In the genomic region with DNA sequence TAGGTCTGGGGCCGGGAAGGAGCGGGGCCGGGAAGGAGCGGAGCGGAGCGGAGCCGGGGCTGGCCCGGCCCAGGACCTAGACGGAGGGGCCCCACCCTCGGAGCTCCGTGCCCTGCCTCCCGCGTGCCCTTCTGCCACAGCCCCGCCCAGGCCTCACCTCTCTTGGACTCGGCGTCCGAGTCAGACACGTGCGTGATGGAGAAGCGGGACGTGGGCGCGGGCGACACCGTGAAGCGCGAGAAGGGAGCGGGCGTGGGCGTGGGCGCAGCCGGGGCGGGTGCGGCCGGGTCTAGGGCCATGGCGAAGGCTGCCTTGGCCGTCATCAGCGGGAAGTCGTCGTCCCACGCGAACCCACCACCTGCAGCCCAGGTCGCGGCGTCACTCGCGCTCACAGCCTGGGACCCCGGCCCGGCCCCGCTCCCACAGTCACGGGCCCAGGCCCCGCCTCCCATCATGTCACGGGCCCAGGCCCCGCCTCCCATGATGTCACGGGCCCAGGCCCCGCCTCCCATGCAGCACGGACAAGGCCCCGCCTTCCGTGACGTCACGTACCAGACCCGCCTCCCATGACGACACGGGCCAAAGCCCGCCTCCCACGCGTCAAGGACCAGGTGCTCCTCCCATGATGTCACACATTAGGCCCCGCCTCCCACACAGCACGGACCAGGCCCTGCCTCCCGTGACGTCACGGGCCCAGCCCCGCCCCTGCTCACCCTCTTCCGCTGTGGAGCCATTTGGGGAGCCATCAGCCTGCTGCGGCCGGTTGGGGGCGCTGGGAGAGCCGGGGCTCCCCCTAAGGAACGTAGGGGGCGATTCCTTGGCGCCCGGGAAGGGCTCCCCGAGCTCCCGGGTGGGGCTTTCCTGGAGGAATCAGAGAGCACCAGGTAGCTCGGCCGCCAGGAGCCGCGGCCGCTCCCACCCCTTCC, we compare ENCODE assay signal across 1 cellular context.
A peak's percentile ranks its signal among the peaks of the same experiment; 100 is the strongest.
TF ChIP-seq lines count a peak whose summit lies in the region.

No MANE protein-coding gene starts in this region.

TF ChIP-seq in K562, 482 proteins besides CTCF, POLR2A, EP300 and RAD21 (continued from another document and continues in another):
- TF ChIP-seq, protein P1, sequence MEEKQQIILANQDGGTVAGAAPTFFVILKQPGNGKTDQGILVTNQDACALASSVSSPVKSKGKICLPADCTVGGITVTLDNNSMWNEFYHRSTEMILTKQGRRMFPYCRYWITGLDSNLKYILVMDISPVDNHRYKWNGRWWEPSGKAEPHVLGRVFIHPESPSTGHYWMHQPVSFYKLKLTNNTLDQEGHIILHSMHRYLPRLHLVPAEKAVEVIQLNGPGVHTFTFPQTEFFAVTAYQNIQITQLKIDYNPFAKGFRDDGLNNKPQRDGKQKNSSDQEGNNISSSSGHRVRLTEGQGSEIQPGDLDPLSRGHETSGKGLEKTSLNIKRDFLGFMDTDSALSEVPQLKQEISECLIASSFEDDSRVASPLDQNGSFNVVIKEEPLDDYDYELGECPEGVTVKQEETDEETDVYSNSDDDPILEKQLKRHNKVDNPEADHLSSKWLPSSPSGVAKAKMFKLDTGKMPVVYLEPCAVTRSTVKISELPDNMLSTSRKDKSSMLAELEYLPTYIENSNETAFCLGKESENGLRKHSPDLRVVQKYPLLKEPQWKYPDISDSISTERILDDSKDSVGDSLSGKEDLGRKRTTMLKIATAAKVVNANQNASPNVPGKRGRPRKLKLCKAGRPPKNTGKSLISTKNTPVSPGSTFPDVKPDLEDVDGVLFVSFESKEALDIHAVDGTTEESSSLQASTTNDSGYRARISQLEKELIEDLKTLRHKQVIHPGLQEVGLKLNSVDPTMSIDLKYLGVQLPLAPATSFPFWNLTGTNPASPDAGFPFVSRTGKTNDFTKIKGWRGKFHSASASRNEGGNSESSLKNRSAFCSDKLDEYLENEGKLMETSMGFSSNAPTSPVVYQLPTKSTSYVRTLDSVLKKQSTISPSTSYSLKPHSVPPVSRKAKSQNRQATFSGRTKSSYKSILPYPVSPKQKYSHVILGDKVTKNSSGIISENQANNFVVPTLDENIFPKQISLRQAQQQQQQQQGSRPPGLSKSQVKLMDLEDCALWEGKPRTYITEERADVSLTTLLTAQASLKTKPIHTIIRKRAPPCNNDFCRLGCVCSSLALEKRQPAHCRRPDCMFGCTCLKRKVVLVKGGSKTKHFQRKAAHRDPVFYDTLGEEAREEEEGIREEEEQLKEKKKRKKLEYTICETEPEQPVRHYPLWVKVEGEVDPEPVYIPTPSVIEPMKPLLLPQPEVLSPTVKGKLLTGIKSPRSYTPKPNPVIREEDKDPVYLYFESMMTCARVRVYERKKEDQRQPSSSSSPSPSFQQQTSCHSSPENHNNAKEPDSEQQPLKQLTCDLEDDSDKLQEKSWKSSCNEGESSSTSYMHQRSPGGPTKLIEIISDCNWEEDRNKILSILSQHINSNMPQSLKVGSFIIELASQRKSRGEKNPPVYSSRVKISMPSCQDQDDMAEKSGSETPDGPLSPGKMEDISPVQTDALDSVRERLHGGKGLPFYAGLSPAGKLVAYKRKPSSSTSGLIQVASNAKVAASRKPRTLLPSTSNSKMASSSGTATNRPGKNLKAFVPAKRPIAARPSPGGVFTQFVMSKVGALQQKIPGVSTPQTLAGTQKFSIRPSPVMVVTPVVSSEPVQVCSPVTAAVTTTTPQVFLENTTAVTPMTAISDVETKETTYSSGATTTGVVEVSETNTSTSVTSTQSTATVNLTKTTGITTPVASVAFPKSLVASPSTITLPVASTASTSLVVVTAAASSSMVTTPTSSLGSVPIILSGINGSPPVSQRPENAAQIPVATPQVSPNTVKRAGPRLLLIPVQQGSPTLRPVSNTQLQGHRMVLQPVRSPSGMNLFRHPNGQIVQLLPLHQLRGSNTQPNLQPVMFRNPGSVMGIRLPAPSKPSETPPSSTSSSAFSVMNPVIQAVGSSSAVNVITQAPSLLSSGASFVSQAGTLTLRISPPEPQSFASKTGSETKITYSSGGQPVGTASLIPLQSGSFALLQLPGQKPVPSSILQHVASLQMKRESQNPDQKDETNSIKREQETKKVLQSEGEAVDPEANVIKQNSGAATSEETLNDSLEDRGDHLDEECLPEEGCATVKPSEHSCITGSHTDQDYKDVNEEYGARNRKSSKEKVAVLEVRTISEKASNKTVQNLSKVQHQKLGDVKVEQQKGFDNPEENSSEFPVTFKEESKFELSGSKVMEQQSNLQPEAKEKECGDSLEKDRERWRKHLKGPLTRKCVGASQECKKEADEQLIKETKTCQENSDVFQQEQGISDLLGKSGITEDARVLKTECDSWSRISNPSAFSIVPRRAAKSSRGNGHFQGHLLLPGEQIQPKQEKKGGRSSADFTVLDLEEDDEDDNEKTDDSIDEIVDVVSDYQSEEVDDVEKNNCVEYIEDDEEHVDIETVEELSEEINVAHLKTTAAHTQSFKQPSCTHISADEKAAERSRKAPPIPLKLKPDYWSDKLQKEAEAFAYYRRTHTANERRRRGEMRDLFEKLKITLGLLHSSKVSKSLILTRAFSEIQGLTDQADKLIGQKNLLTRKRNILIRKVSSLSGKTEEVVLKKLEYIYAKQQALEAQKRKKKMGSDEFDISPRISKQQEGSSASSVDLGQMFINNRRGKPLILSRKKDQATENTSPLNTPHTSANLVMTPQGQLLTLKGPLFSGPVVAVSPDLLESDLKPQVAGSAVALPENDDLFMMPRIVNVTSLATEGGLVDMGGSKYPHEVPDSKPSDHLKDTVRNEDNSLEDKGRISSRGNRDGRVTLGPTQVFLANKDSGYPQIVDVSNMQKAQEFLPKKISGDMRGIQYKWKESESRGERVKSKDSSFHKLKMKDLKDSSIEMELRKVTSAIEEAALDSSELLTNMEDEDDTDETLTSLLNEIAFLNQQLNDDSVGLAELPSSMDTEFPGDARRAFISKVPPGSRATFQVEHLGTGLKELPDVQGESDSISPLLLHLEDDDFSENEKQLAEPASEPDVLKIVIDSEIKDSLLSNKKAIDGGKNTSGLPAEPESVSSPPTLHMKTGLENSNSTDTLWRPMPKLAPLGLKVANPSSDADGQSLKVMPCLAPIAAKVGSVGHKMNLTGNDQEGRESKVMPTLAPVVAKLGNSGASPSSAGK (IDR thresholded peaks at IDR 0.05) = peak; percentile 38
- no peak for TF ChIP-seq HDAC3 (IDR thresholded peaks at IDR 0.05; ENCODE audit: borderline replicate concordance, partially characterized antibody)
- 0 out of 2 replicates have a peak, but pooled peaks have one; percentile 63 for TF ChIP-seq ETV5 (CRISPR knock-in tag; IDR thresholded peaks at IDR 0.05; ENCODE audit: low read depth)
- peak; percentile 53 to 67 for TF ChIP-seq NRF1 (conservative IDR thresholded peaks at IDR 0.05 in 1 of 2, IDR thresholded peaks at IDR 0.05 in 1 of 2)
- no peak for TF ChIP-seq SAP30 (IDR thresholded peaks at IDR 0.05; ENCODE audit: borderline replicate concordance, insufficient read depth, low read depth, low read length, poor library complexity, severe bottlenecking)
- TF ChIP-seq, protein P2, sequence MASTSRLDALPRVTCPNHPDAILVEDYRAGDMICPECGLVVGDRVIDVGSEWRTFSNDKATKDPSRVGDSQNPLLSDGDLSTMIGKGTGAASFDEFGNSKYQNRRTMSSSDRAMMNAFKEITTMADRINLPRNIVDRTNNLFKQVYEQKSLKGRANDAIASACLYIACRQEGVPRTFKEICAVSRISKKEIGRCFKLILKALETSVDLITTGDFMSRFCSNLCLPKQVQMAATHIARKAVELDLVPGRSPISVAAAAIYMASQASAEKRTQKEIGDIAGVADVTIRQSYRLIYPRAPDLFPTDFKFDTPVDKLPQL (IDR thresholded peaks at IDR 0.05; ENCODE audit: extremely low read depth, insufficient read length) = no peak
- TF ChIP-seq HCFC1 (IDR thresholded peaks at IDR 0.05; ENCODE audit: low read depth, low read length) = peak; percentile 30; the same call in 1 of the 2 replicates
- TF ChIP-seq, protein P3, sequence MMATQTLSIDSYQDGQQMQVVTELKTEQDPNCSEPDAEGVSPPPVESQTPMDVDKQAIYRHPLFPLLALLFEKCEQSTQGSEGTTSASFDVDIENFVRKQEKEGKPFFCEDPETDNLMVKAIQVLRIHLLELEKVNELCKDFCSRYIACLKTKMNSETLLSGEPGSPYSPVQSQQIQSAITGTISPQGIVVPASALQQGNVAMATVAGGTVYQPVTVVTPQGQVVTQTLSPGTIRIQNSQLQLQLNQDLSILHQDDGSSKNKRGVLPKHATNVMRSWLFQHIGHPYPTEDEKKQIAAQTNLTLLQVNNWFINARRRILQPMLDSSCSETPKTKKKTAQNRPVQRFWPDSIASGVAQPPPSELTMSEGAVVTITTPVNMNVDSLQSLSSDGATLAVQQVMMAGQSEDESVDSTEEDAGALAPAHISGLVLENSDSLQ (IDR thresholded peaks at IDR 0.05) = peak; percentile 71
- TF ChIP-seq ZNF239 (CRISPR knock-in tag; IDR thresholded peaks at IDR 0.05) = no peak
- no peak for TF ChIP-seq MXI1 (IDR thresholded peaks at IDR 0.05; ENCODE audit: low read depth, low read length)
- peak; percentile 88; the same call in 1 of the 2 replicates for TF ChIP-seq GABPB1 (CRISPR knock-in tag; IDR thresholded peaks at IDR 0.05)
- 0 out of 2 replicates have a peak, but pooled peaks have one; percentile 20 for TF ChIP-seq KLF1 (tag; IDR thresholded peaks at IDR 0.05)
- peak in 1 of 2 experiments; percentile 71; a peak in 1 of 4 replicates for TF ChIP-seq SRF (CRISPR knock-in tag; IDR thresholded peaks at IDR 0.05)
- peak; percentile 39 for TF ChIP-seq JUNB (CRISPR knock-in tag; conservative IDR thresholded peaks at IDR 0.05)
- TF ChIP-seq FOXK2 (conservative IDR thresholded peaks at IDR 0.05 in 1 of 2, IDR thresholded peaks at IDR 0.05 in 1 of 2; ENCODE audit: low read depth in 2 of 2) = peak in 1 of 2 experiments; percentile 40; a peak in 2 of 4 replicates
- TF ChIP-seq, protein P4, sequence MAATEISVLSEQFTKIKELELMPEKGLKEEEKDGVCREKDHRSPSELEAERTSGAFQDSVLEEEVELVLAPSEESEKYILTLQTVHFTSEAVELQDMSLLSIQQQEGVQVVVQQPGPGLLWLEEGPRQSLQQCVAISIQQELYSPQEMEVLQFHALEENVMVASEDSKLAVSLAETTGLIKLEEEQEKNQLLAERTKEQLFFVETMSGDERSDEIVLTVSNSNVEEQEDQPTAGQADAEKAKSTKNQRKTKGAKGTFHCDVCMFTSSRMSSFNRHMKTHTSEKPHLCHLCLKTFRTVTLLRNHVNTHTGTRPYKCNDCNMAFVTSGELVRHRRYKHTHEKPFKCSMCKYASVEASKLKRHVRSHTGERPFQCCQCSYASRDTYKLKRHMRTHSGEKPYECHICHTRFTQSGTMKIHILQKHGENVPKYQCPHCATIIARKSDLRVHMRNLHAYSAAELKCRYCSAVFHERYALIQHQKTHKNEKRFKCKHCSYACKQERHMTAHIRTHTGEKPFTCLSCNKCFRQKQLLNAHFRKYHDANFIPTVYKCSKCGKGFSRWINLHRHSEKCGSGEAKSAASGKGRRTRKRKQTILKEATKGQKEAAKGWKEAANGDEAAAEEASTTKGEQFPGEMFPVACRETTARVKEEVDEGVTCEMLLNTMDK (IDR thresholded peaks at IDR 0.05; ENCODE audit: borderline replicate concordance, insufficient read depth, low read depth, low read length, poor library complexity, severe bottlenecking) = peak; percentile 86
- TF ChIP-seq ZNF431 (CRISPR knock-in tag; IDR thresholded peaks at IDR 0.05) = peak; percentile 21; the same call in 1 of the 2 replicates
- TF ChIP-seq, protein P5, sequence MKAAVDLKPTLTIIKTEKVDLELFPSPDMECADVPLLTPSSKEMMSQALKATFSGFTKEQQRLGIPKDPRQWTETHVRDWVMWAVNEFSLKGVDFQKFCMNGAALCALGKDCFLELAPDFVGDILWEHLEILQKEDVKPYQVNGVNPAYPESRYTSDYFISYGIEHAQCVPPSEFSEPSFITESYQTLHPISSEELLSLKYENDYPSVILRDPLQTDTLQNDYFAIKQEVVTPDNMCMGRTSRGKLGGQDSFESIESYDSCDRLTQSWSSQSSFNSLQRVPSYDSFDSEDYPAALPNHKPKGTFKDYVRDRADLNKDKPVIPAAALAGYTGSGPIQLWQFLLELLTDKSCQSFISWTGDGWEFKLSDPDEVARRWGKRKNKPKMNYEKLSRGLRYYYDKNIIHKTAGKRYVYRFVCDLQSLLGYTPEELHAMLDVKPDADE (conservative IDR thresholded peaks at IDR 0.05; ENCODE audit: control insufficient read depth, low read depth, low read length) = no peak; the same call in none of the 2 replicates
- peak; percentile 99 for TF ChIP-seq ATF7 (IDR thresholded peaks at IDR 0.05)
- peak; percentile 89 for TF ChIP-seq ESRRA (IDR thresholded peaks at IDR 0.05; ENCODE audit: borderline replicate concordance, low read depth)
- no peak for TF ChIP-seq TEAD1 (CRISPR knock-in tag; IDR thresholded peaks at IDR 0.05)
- TF ChIP-seq NBN (IDR thresholded peaks at IDR 0.05; ENCODE audit: low read depth) = peak; percentile 100
- TF ChIP-seq RBFOX2 (IDR thresholded peaks at IDR 0.05; ENCODE audit: low read depth, low read length) = peak; percentile 75
- no peak for TF ChIP-seq PTRF (tag; IDR thresholded peaks at IDR 0.05)
- TF ChIP-seq SIX5 (IDR thresholded peaks at IDR 0.05; ENCODE audit: borderline replicate concordance in 1 of 2, insufficient read depth in 1 of 2, low read depth in 1 of 2, low read length in 2 of 2) = no peak
- TF ChIP-seq, protein P6, sequence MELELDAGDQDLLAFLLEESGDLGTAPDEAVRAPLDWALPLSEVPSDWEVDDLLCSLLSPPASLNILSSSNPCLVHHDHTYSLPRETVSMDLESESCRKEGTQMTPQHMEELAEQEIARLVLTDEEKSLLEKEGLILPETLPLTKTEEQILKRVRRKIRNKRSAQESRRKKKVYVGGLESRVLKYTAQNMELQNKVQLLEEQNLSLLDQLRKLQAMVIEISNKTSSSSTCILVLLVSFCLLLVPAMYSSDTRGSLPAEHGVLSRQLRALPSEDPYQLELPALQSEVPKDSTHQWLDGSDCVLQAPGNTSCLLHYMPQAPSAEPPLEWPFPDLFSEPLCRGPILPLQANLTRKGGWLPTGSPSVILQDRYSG (tag; conservative IDR thresholded peaks at IDR 0.05; ENCODE audit: low read depth) = 0 out of 2 replicates have a peak, but pooled peaks have one; percentile 41
- TF ChIP-seq L3MBTL2 (IDR thresholded peaks at IDR 0.05) = peak; percentile 67; the same call in 1 of the 2 replicates
- TF ChIP-seq ZNF311 (CRISPR knock-in tag; IDR thresholded peaks at IDR 0.05) = no peak
- peak in 1 of 2 experiments; percentile 17; a peak in 1 of 4 replicates for TF ChIP-seq RCOR1 (IDR thresholded peaks at IDR 0.05; ENCODE audit: borderline replicate concordance in 1 of 2, low read depth in 2 of 2, low read length in 2 of 2)
- TF ChIP-seq KHSRP (IDR thresholded peaks at IDR 0.05) = peak; percentile 100
- TF ChIP-seq RAD51 (IDR thresholded peaks at IDR 0.05; ENCODE audit: borderline replicate concordance, low read depth) = peak; percentile 78
- TF ChIP-seq CSDE1 (IDR thresholded peaks at IDR 0.05) = peak in 1 of 2 experiments; percentile 91; a peak in 1 of 4 replicates
- TF ChIP-seq, protein P7, sequence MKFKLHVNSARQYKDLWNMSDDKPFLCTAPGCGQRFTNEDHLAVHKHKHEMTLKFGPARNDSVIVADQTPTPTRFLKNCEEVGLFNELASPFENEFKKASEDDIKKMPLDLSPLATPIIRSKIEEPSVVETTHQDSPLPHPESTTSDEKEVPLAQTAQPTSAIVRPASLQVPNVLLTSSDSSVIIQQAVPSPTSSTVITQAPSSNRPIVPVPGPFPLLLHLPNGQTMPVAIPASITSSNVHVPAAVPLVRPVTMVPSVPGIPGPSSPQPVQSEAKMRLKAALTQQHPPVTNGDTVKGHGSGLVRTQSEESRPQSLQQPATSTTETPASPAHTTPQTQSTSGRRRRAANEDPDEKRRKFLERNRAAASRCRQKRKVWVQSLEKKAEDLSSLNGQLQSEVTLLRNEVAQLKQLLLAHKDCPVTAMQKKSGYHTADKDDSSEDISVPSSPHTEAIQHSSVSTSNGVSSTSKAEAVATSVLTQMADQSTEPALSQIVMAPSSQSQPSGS (CRISPR knock-in tag; IDR thresholded peaks at IDR 0.05) = peak; percentile 83
- TF ChIP-seq, protein P8, sequence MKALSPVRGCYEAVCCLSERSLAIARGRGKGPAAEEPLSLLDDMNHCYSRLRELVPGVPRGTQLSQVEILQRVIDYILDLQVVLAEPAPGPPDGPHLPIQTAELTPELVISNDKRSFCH (CRISPR knock-in tag; IDR thresholded peaks at IDR 0.05) = no peak
- TF ChIP-seq, protein P8 (tag; IDR thresholded peaks at IDR 0.05) = peak; percentile 48; the same call in 1 of the 2 replicates
